In genomic region chr1:5638582-5638981, GRCh38 we compare ENCODE assay signal across 26 cellular contexts.
"Had no signal": no experiment of that assay in that cellular context is flagged by ENCODE, and none has a peak within 500 bp of the region (broad histone marks: within the 10 kb centered on the region; RNA-seq: fewer than 3 reads in every experiment).

No MANE protein-coding gene starts in this region.

- H3K4me3 ChIP-seq: heart right ventricle, hepatocyte, left ventricle myocardium inferior, lung, neural progenitor cell, sigmoid colon, spleen, suprapubic skin, thoracic aorta, tibial artery, upper lobe of right lung had no signal

- DNase-seq: heart right ventricle; left ventricle myocardium inferior; mesendoderm; naive B cell; nephron progenitor cell; occipital lobe; right cardiac atrium; sigmoid colon; small intestine; spleen; stimulated activated CD4-positive, alpha-beta T cell treated with anti-CD3 and anti-CD28 coated beads, Interleukin-4, amount 100 ng/mL, for 24 hours; stimulated activated naive CD4-positive, alpha-beta T cell; tibial artery; trophoblast cell; upper lobe of right lung had no signal

- H3K27ac ChIP-seq: heart right ventricle, hepatocyte, left ventricle myocardium inferior, neural progenitor cell, neutrophil, parathyroid adenoma, sigmoid colon, spleen, suprapubic skin, thoracic aorta, tibial artery, upper lobe of right lung had no signal

- H3K27ac Mint-ChIP-seq: mesothelial cell of epicardium; naive B cell; nephron progenitor cell; neural progenitor cell; progenitor cell of endocrine pancreas; stimulated activated effector memory CD8-positive, alpha-beta T cell treated with anti-CD3 and anti-CD28 coated beads, Interleukin-12 subunit alpha, Interleukin-12 subunit beta, amount 100 ng/mL, for 72 hours; stimulated activated naive CD8-positive, alpha-beta T cell treated with anti-CD3 and anti-CD28 coated beads, Interleukin-15, Interleukin-2, amounts not matched to agents 100 ng/mL and 50 ng/mL, for 24 hours had no signal

- ATAC-seq: heart right ventricle; right cardiac atrium; stimulated activated effector memory CD8-positive, alpha-beta T cell treated with anti-CD3 and anti-CD28 coated beads, Interleukin-12 subunit alpha, Interleukin-12 subunit beta, amount 100 ng/mL, for 72 hours; upper lobe of right lung had no signal

- H3K36me3 Mint-ChIP-seq: mesothelial cell of epicardium; neural progenitor cell; stimulated activated effector memory CD8-positive, alpha-beta T cell treated with anti-CD3 and anti-CD28 coated beads, Interleukin-12 subunit alpha, Interleukin-12 subunit beta, amount 100 ng/mL, for 72 hours had no signal

- H3K9me3 Mint-ChIP-seq: stimulated activated naive CD8-positive, alpha-beta T cell treated with anti-CD3 and anti-CD28 coated beads, Interleukin-15, Interleukin-2, amounts not matched to agents 100 ng/mL and 50 ng/mL, for 24 hours had no signal

- H3K4me1 ChIP-seq: heart right ventricle, left ventricle myocardium inferior, neural progenitor cell, parathyroid adenoma, sigmoid colon, spleen, suprapubic skin, tibial artery, upper lobe of right lung had no signal

- H3K4me2 ChIP-seq: hepatocyte, neural progenitor cell had no signal

- H3K4me1 Mint-ChIP-seq: mesothelial cell of epicardium; naive B cell; stimulated activated effector memory CD8-positive, alpha-beta T cell treated with anti-CD3 and anti-CD28 coated beads, Interleukin-12 subunit alpha, Interleukin-12 subunit beta, amount 100 ng/mL, for 72 hours had no signal

- H3K9me3 ChIP-seq: heart right ventricle, neutrophil, sigmoid colon, suprapubic skin, thoracic aorta, upper lobe of right lung had no signal

- H3K9ac ChIP-seq: neural progenitor cell, parathyroid adenoma had no signal

- H3K4me3 Mint-ChIP-seq: mesothelial cell of epicardium; naive B cell; nephron progenitor cell; neural progenitor cell; stimulated activated effector memory CD8-positive, alpha-beta T cell treated with anti-CD3 and anti-CD28 coated beads, Interleukin-12 subunit alpha, Interleukin-12 subunit beta, amount 100 ng/mL, for 72 hours; stimulated activated naive CD8-positive, alpha-beta T cell treated with anti-CD3 and anti-CD28 coated beads, Interleukin-15, Interleukin-2, amounts not matched to agents 100 ng/mL and 50 ng/mL, for 24 hours had no signal

- H3K27me3 ChIP-seq: hepatocyte, neural progenitor cell had no signal

- H3K36me3 ChIP-seq: heart right ventricle, left ventricle myocardium inferior, neural progenitor cell, neutrophil, sigmoid colon, spleen, suprapubic skin, thoracic aorta, tibial artery, upper lobe of right lung had no signal
